In the genomic region with DNA sequence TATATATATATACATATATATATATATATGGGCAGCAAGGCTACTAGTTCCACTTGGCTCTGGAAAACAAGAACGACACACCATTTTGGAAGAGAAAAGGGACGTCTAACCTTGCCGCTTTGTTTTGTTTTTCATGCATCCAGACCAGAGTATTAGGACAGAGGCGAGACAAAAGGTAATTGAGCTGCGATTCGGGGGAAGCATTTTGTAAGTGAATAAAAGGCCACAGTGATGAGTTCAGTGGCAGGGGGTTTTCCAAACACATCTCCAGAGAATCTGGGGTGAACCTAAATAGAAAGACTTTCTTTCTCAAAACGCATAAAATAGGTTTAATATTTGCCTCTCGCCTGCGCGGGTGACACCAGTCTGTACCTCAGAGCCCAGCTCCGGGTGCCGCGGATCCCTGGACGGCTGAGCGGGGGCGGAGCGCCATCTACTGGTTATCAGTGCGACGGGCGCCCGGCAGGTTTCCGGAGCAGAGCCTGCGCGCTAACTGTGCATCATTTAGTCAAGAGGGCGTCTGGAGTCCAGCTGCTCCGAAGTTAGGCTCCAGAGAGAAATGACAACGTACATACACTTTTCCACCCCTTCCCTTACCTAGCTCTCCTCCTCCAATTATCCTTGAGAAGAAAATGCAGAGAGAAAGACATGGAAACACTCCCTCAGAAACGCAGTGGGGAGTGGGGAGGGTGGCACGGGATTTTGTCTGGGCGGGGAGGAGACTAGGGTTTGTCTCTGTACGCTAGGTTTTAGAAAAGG, we compare ENCODE assay signal across 8 cellular contexts.
DNase-seq lines count a peak whose midpoint lies in the region; ATAC-seq and TF ChIP-seq lines count a peak whose summit lies in the region.

No MANE protein-coding gene starts in this region.

- peak; percentile 7 for DNase-seq in DMS79 (lab: John Stamatoyannopoulos, UW)
- peak; percentile 65 for DNase-seq in HuH-7.5 (ENCODE audit: low spot score)
- DNase-seq in RPMI7951 (ENCODE audit: low read depth): peak; percentile 55
- peak; percentile 69 for DNase-seq in fibroblast of the aortic adventitia (ENCODE audit: low read depth)
- peak; percentile 96 for DNase-seq in neural crest cell (ENCODE audit: low read depth, low spot score)
- peak; percentile 82 for DNase-seq in stomach

- H3K36me3 ChIP-seq in stomach: no peaks in the 10 kb centered on the region

- peaks cover 20% of the 10 kb centered on the region for H3K27me3 Mint-ChIP-seq in activated T-helper 17 cell treated with anti-CD3 and anti-CD28 coated beads, Interleukin-2, amount 50 U/mL, for 72 hours
- H3K27me3 Mint-ChIP-seq in neural crest cell (ENCODE audit: low read depth): no peaks in the 10 kb centered on the region

- intact Hi-C loops in stomach (cut with DNase I; ENCODE audit: low total_unique reads): loop anchor here (10.0 kb wide), 1 partner anchor 1465 kb away; no protein-coding TSS in a partner anchor

- peak; percentile 97 for ATAC-seq in GM21576 (IDR thresholded peaks at IDR 0.05; ENCODE audit: unreplicated experiment)
- peak; percentile 98 for ATAC-seq in activated T-helper 17 cell treated with anti-CD3 and anti-CD28 coated beads, Interleukin-2, amount 50 U/mL, for 72 hours (replicated peaks)

- no peaks in the 10 kb centered on the region for H3K9me3 Mint-ChIP-seq in activated T-helper 17 cell treated with anti-CD3 and anti-CD28 coated beads, Interleukin-2, amount 50 U/mL, for 72 hours
- H3K9me3 Mint-ChIP-seq in neural crest cell: peaks cover 2% of the 10 kb centered on the region

- peak overlapping the region; percentile 44 for H3K4me3 ChIP-seq in fibroblast of the aortic adventitia (ENCODE audit: low read depth, low read length)
- H3K4me3 ChIP-seq in stomach: peak overlapping the region in 1 of 4 donors; percentile 16

- 9 to 10% (median 10%) methylated on average over 31 of the region's 31 CpGs for WGBS in stomach, 5 donors

- no peak for TF ChIP-seq EP300 in stomach (IDR thresholded peaks at IDR 0.05)

- no peaks in the 10 kb centered on the region for H3K36me3 Mint-ChIP-seq in activated T-helper 17 cell treated with anti-CD3 and anti-CD28 coated beads, Interleukin-2, amount 50 U/mL, for 72 hours (ENCODE audit: low read depth)
- no peaks in the 10 kb centered on the region for H3K36me3 Mint-ChIP-seq in neural crest cell (ENCODE audit: low read depth)

- TF ChIP-seq CTCF in fibroblast of the aortic adventitia (IDR thresholded peaks at IDR 0.05; ENCODE audit: insufficient read depth, low read length): peak; percentile 96
- peak; percentile 99 for TF ChIP-seq CTCF in neural crest cell (conservative IDR thresholded peaks at IDR 0.05)
- peak in 6 of 7 experiments; percentile 4 to 84 (median 78) for TF ChIP-seq CTCF in stomach (IDR thresholded peaks at IDR 0.05)

- no peak overlapping the region for H3K27ac Mint-ChIP-seq in activated T-helper 17 cell treated with anti-CD3 and anti-CD28 coated beads, Interleukin-2, amount 50 U/mL, for 72 hours
- H3K27ac Mint-ChIP-seq in neural crest cell (ENCODE audit: unreplicated experiment): peak overlapping the region; percentile 96

- H3K4me1 ChIP-seq in stomach: peaks cover 0 to 10% (median 8%) of the 10 kb centered on the region in 4 donors

- no peak overlapping the region for H3K27ac ChIP-seq in stomach

- H3K4me1 Mint-ChIP-seq in activated T-helper 17 cell treated with anti-CD3 and anti-CD28 coated beads, Interleukin-2, amount 50 U/mL, for 72 hours: peaks cover 6% of the 10 kb centered on the region
- H3K4me1 Mint-ChIP-seq in neural crest cell: peaks cover 40% of the 10 kb centered on the region

- no peaks in the 10 kb centered on the region for H3K9me3 ChIP-seq in stomach

- peak overlapping the region; percentile 60 for H3K4me3 Mint-ChIP-seq in activated T-helper 17 cell treated with anti-CD3 and anti-CD28 coated beads, Interleukin-2, amount 50 U/mL, for 72 hours
- peak overlapping the region; percentile 88 for H3K4me3 Mint-ChIP-seq in neural crest cell

- peaks cover 0 to 11% (median 5%) of the 10 kb centered on the region in 3 donors for H3K27me3 ChIP-seq in stomach

- TF ChIP-seq POLR2A in stomach (IDR thresholded peaks at IDR 0.05): no peak

Comparison
In these comparisons a context has a peak if more than half of its experiments do, and no peak if none do; other contexts are left out.
1. DNase-seq: peak in every context shown above with its lines; median percentile 96 in neural crest cell; 82 in stomach; 69 in fibroblast of the aortic adventitia; 65 in HuH-7.5; 55 in RPMI7951; 7 in DMS79.